Comparison of ENCODE assay signal across 12 cellular contexts in genomic region chr1:41498809-41499208, GRCh38. TPM values are rescaled to one million over a fixed set of nuclear protein-coding genes. Genes with fewer than 3 reads are reported as not detected.
A peak's percentile ranks its signal among the peaks of the same experiment; 100 is the strongest.
DNase-seq lines count a peak whose midpoint lies in the region; ATAC-seq and TF ChIP-seq lines count a peak whose summit lies in the region.
"Had no signal": no experiment of that assay in that cellular context is flagged by ENCODE, and none has a peak within 500 bp of the region (broad histone marks: within the 10 kb centered on the region; RNA-seq: fewer than 3 reads in every experiment).

No MANE protein-coding gene starts in this region.

- H3K4me3 ChIP-seq in SJCRH30 (no peak overlapping the region), sigmoid colon (no peak overlapping the region)

- H3K9me3 ChIP-seq in SJCRH30 (replicated peaks): no peaks in the 10 kb centered on the region
- no peaks in the 10 kb centered on the region for H3K9me3 ChIP-seq in sigmoid colon

- H3K36me3 ChIP-seq in SJCRH30: no peaks in the 10 kb centered on the region
- no peaks in the 10 kb centered on the region for H3K36me3 ChIP-seq in sigmoid colon

- no peak for TF ChIP-seq CTCF in sigmoid colon (IDR thresholded peaks at IDR 0.05)

- DNase-seq in GM03348 (ENCODE audit: low spot score) (peak; percentile 77), SJCRH30 (peak; percentile 65 to 74), Right ventricle myocardium inferior (ENCODE audit: missing footprints) (peak; percentile 81), sigmoid colon (no peak), NCI-H1092 treated with DMSO at 0.1 percent for 48 hours (lab: John Stamatoyannopoulos, UW) (no peak)
- no peak for DNase-seq in activated CD8-positive, alpha-beta memory T cell treated with anti-CD3 and anti-CD28 coated beads for 24 hours
- DNase-seq: activated B cell treated with CpG ODN at 0.5 μM for 24 hours, amniotic stem cell, NCI-H524 had no signal

- H3K27me3 ChIP-seq in SJCRH30 (no peaks in the 10 kb centered on the region), sigmoid colon (no peaks in the 10 kb centered on the region)

- WGBS in sigmoid colon, 2 donors: 21 to 63% methylated on average over 12 of the region's 12 CpGs

- peak in 1 of 4 donors; percentile 42 for TF ChIP-seq EP300 in sigmoid colon (IDR thresholded peaks at IDR 0.05)

- peak overlapping the region; percentile 9; the same call in 1 of the 2 replicates for H3K27ac ChIP-seq in SJCRH30
- peak overlapping the region; percentile 88 to 92 (median 90) for H3K27ac ChIP-seq in sigmoid colon

- intact Hi-C loops in Right ventricle myocardium inferior (cut with DNase I): loop anchor here (5.0 kb wide), 1 partner anchor 67 kb away; no protein-coding TSS in a partner anchor
- intact Hi-C loops in sigmoid colon (cut with DNase I): loop anchor here (5.0 kb wide), 2 partner anchors 67 to 117 kb away; no protein-coding TSS in a partner anchor

- H3K4me1 ChIP-seq in SJCRH30 (peaks cover 48% of the 10 kb centered on the region), sigmoid colon (peaks cover 0 to 62% (median 51%) of the 10 kb centered on the region in 4 donors)

- peak; percentile 53 for ATAC-seq in Right ventricle myocardium inferior
- no peak for ATAC-seq in GM21737 (IDR thresholded peaks at IDR 0.05; ENCODE audit: unreplicated experiment)
- no peak for ATAC-seq in GM18873 (IDR thresholded peaks at IDR 0.05; ENCODE audit: low FRiP score, unreplicated experiment)

- no peak for TF ChIP-seq POLR2A in sigmoid colon (IDR thresholded peaks at IDR 0.05)

RNA-seq across cellular contexts. Expression of gene EDN2, which starts 14.3 kb away (rescaled TPM):
- total RNA-seq in SJCRH30 (2014; rRNA removed; shearing (Covaris generic)): 0.18 and 0.32 TPM in 2 replicates
- total RNA-seq in Right ventricle myocardium inferior: not detected
- total RNA-seq in sigmoid colon: 1 to 10 TPM in 1 of 4 donors, not detected in 3; 2.2 TPM
- 1 to 10 TPM in 1 of 3 donors, under 1 TPM in 2; 0.57 to 4.8 (median 0.92) TPM for polyA plus RNA-seq in sigmoid colon
- total RNA-seq: activated B cell treated with CpG ODN at 0.5 μM for 24 hours, temporal lobe had no signal

Comparison
In these comparisons a context has a peak if more than half of its experiments do, and no peak if none do; other contexts are left out.
1. DNase-seq: peak in GM03348 (single experiment), SJCRH30 (2 of 2) and Right ventricle myocardium inferior (single experiment); none in sigmoid colon (single experiment), NCI-H1092 treated with DMSO at 0.1 percent for 48 hours (single experiment) and activated CD8-positive, alpha-beta memory T cell treated with anti-CD3 and anti-CD28 coated beads for 24 hours (single experiment).